31 cellular contexts compared by ENCODE assay signal in the genomic region with DNA sequence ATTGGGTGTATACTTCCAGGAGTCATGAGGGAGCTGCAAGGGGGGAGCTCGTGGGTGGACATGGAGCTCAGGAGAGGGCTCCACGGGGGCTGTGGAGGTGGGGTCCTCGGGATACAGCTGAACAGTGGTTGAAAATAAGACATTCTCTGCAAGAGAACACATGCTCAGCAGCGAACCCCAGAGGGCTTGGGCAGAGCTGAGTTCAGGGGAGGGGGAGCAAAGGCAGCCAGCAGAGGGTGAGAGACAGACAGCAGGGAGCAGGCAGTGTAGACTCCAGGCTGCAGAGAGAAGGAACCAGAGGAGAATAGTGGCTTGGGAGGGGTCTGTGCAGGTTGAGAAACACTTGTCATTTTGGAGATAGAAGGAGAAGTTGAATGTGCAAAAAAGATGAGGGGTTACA.
"Had no signal": no experiment of that assay in that cellular context is flagged by ENCODE, and none has a peak within 500 bp of the region (broad histone marks: within the 10 kb centered on the region; RNA-seq: fewer than 3 reads in every experiment).

No MANE protein-coding gene starts in this region.

- H3K36me3 Mint-ChIP-seq: activated naive CD4-positive, alpha-beta T cell treated with anti-CD3 and anti-CD28 coated beads, Interleukin-2, amount 50 U/mL, for 72 hours had no signal

- H3K27ac Mint-ChIP-seq: activated CD8-positive, alpha-beta T cell treated with anti-CD3 and anti-CD28 coated beads, Interleukin-2, amount 10 ng/mL, durations not matched to agents 7 days and 5 days; activated naive CD4-positive, alpha-beta T cell treated with anti-CD3 and anti-CD28 coated beads, Interleukin-2, amount 50 U/mL, for 72 hours; activated naive CD8-positive, alpha-beta T cell treated with anti-CD3 and anti-CD28 coated beads, Interleukin-2, amount 50 U/mL, for 24 hours; activated T-helper 1 cell treated with anti-CD3 and anti-CD28 coated beads, Interleukin-12 subunit alpha, Interleukin-12 subunit beta, Interleukin-2, Interleukin-4 antibody, amounts not matched to agents 30 ng/mL and 10 ng/mL and 1 ng/mL, durations not matched to agents 14 hours and 24 hours and 36 hours; T-helper 1 cell treated with Interleukin-12 subunit alpha and Interleukin-12 subunit beta and Interleukin-4 antibody, amounts not matched to agents 30 μg/mL and 1 μg/mL, for 36 hours had no signal

- ATAC-seq: activated CD8-positive, alpha-beta T cell treated with anti-CD3 and anti-CD28 coated beads, Interleukin-2, amount 10 ng/mL, durations not matched to agents 7 days and 5 days; activated naive CD4-positive, alpha-beta T cell treated with anti-CD3 and anti-CD28 coated beads, Interleukin-2, amount 50 U/mL, for 72 hours; activated naive CD8-positive, alpha-beta T cell treated with anti-CD3 and anti-CD28 coated beads, Interleukin-2, amount 50 U/mL, for 24 hours; body of pancreas; SK-N-SH treated with all-trans-retinoic acid at 6 μM for 48 hours had no signal

- H3K36me3 ChIP-seq: Peyer's patch, SJSA1 had no signal

- H3K4me3 ChIP-seq: ascending aorta, body of pancreas, Peyer's patch, SJSA1 had no signal

- H3K4me3 Mint-ChIP-seq: activated CD8-positive, alpha-beta T cell treated with anti-CD3 and anti-CD28 coated beads, Interleukin-2, amount 10 ng/mL, durations not matched to agents 7 days and 5 days; activated naive CD8-positive, alpha-beta T cell treated with anti-CD3 and anti-CD28 coated beads, Interleukin-2, amount 50 U/mL, for 24 hours; activated T-helper 1 cell treated with anti-CD3 and anti-CD28 coated beads, Interleukin-12 subunit alpha, Interleukin-12 subunit beta, Interleukin-2, Interleukin-4 antibody, amounts not matched to agents 30 ng/mL and 10 ng/mL and 1 ng/mL, durations not matched to agents 14 hours and 24 hours and 36 hours; central memory CD8-positive, alpha-beta T cell; T-helper 1 cell treated with Interleukin-12 subunit alpha and Interleukin-12 subunit beta and Interleukin-4 antibody, amounts not matched to agents 30 μg/mL and 1 μg/mL, for 36 hours had no signal

- H3K4me1 ChIP-seq: body of pancreas, SJSA1 had no signal

- H3K9me3 ChIP-seq: ascending aorta, body of pancreas, Peyer's patch, SJSA1 had no signal

- H3K27me3 ChIP-seq: ascending aorta, body of pancreas, Peyer's patch, SJSA1 had no signal

- H3K9me3 Mint-ChIP-seq: activated naive CD4-positive, alpha-beta T cell treated with anti-CD3 and anti-CD28 coated beads, Interleukin-2, amount 50 U/mL, for 72 hours; activated naive CD8-positive, alpha-beta T cell treated with anti-CD3 and anti-CD28 coated beads, Interleukin-2, amount 50 U/mL, for 24 hours; activated T-helper 1 cell treated with anti-CD3 and anti-CD28 coated beads, Interleukin-12 subunit alpha, Interleukin-12 subunit beta, Interleukin-2, Interleukin-4 antibody, amounts not matched to agents 30 ng/mL and 10 ng/mL and 1 ng/mL, durations not matched to agents 14 hours and 24 hours and 36 hours; central memory CD8-positive, alpha-beta T cell; T-helper 1 cell treated with Interleukin-12 subunit alpha and Interleukin-12 subunit beta and Interleukin-4 antibody, amounts not matched to agents 30 μg/mL and 1 μg/mL, for 36 hours had no signal

- DNase-seq: activated CD4-positive, alpha-beta T cell treated with anti-CD3 and anti-CD28 coated beads for 48 hours; activated CD4-positive, alpha-beta T cell treated with anti-CD3 and anti-CD28 coated beads, Interleukin-2, amount 50 U/mL, for 4 hours; activated CD4-positive, CD25-positive, alpha-beta regulatory T cell treated with anti-CD3 and anti-CD28 coated beads, Interleukin-2, amount 50 U/mL, for 72 hours; activated CD8-positive, alpha-beta memory T cell treated with anti-CD3 and anti-CD28 coated beads, Interleukin-2, amount 50 U/mL, for 48 hours; activated CD8-positive, alpha-beta T cell treated with anti-CD3 and anti-CD28 coated beads, Interleukin-2, amount 10 ng/mL, durations not matched to agents 7 days and 5 days; activated effector memory CD4-positive, alpha-beta T cell treated with anti-CD3 and anti-CD28 coated beads, Interleukin-2, amount 50 U/mL, for 16 hours; activated naive CD4-positive, alpha-beta T cell treated with Interleukin-2 at 50 U/mL for 16 hours; activated naive CD8-positive, alpha-beta T cell treated with anti-CD3 and anti-CD28 coated beads, Interleukin-2, amount 50 U/mL, for 24 hours; activated T-cell treated with anti-CD3 and anti-CD28 coated beads, Interleukin-2, amount 50 U/mL, for 1 hour; amniotic stem cell; body of pancreas; KBM-7; NCI-H1048; NCI-H1417; NCI-H1930; NCI-H2107; NCI-H2171 treated with DMSO at 0.1 percent for 48 hours; NCI-H226; NCI-H526; NCI-H82; Peyer's patch; Right ventricle myocardium superior; SW 1271 had no signal

- H3K27ac ChIP-seq: body of pancreas, Peyer's patch, RWPE1, SJSA1 had no signal

- H3K4me1 Mint-ChIP-seq: activated naive CD8-positive, alpha-beta T cell treated with anti-CD3 and anti-CD28 coated beads, Interleukin-2, amount 50 U/mL, for 24 hours; central memory CD8-positive, alpha-beta T cell had no signal
